ENCODE assay signal across 15 cellular contexts in the genomic region with DNA sequence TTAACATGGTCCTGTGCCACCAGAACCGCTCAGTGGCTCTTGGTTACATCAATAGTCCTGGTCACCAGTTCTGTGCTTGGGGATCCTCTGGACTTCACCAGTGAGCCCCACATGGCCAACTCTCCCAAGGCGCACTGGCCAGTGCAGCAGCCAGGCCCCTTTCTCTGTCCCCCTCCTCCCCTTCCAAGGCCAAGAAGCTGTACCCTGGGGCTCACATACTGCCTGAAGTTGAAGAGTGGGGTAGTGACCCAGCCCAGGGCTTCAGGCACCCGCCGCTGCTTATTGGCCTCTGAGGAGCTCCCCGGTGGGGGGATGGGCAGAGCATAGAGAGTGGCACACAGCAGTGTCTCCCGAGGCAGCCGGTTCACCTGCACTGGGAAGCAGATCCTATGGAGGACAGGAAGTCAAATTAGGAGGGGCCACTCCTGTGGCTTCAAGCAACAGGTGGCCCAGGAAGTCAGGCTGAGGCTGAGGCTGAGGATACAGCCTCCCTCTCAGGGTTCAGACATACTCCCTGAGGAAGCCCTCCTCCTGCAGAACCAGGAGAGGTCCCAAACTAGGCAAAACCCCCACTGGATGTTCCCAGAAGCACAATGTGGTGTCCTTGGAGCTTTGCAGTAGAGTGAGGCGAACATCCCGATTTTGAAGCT. TPM values are rescaled to one million over a fixed set of nuclear protein-coding genes. Genes with fewer than 3 reads are reported as not detected.
DNase-seq lines count a peak whose midpoint lies in the region; ATAC-seq and TF ChIP-seq lines count a peak whose summit lies in the region.
"Had no signal": no experiment of that assay in that cellular context is flagged by ENCODE, and none has a peak within 500 bp of the region (broad histone marks: within the 10 kb centered on the region; RNA-seq: fewer than 3 reads in every experiment).

No MANE protein-coding gene starts in this region.

- CTCF ChIA-PET in HEK293 (lab: Yijun Ruan, JAX): interaction anchor here (0.7 to 10.8 kb wide), 7 partner anchors 13 to 357 kb away, joined by 3 to 314 read pairs (median 3); a partner anchor contains a TSS

- no peaks in the 10 kb centered on the region for H3K27me3 ChIP-seq in CD4-positive, CD25-positive, alpha-beta regulatory T cell (ENCODE audit: control insufficient read depth, insufficient read depth, low read length)
- H3K27me3 ChIP-seq in esophagus (ENCODE audit: control insufficient read depth in 1 of 2, insufficient read depth in 2 of 2, low read length in 2 of 2) (no peaks in the 10 kb centered on the region), skeletal muscle tissue (ENCODE audit: control insufficient read depth in 3 of 3, insufficient read depth in 3 of 3, low read length in 3 of 3) (no peaks in the 10 kb centered on the region)
- H3K27me3 ChIP-seq: upper lobe of right lung had no signal

- H3K27ac ChIP-seq in CD4-positive, CD25-positive, alpha-beta regulatory T cell (ENCODE audit: insufficient read depth, low read length, poor library complexity, severe bottlenecking): peak overlapping the region; percentile 34
- no peak overlapping the region for H3K27ac ChIP-seq in HEK293 (ENCODE audit: extremely low read depth, low read depth, low read length)
- peak overlapping the region; percentile 86 to 97 for H3K27ac ChIP-seq in esophagus (ENCODE audit: low read depth in 2 of 2, low read length in 1 of 2)
- H3K27ac ChIP-seq in skeletal muscle tissue (ENCODE audit: low read depth, low read length): peak overlapping the region; percentile 96

- peaks cover 24% of the 10 kb centered on the region for H3K4me1 ChIP-seq in CD4-positive, CD25-positive, alpha-beta regulatory T cell (ENCODE audit: control insufficient read depth, insufficient read depth, low read length, poor library complexity, severe bottlenecking)
- H3K4me1 ChIP-seq in HEK293 (ENCODE audit: control insufficient read depth, insufficient read depth, low read length) (peaks cover 3% of the 10 kb centered on the region; the same call in 1 of the 2 replicates), esophagus (ENCODE audit: control insufficient read depth in 2 of 2, insufficient read depth in 2 of 2, low read length in 1 of 2) (peaks cover 2 to 27% of the 10 kb centered on the region in 2 donors), skeletal muscle tissue (ENCODE audit: control insufficient read depth in 3 of 3, insufficient read depth in 3 of 3, low read length in 3 of 3) (peaks cover 64 to 77% (median 67%) of the 10 kb centered on the region in 3 donors)

- TF ChIP-seq CTCF in HEK293 (tag by site-specific recombination; IDR thresholded peaks at IDR 0.05): no peak

- POLR2A ChIA-PET in HEK293 (lab: Yijun Ruan, JAX): no interaction called here

- H3K9ac ChIP-seq in skeletal muscle tissue (ENCODE audit: low read depth in 1 of 3, low read length in 3 of 3): peak overlapping the region; percentile 79 to 94 (median 90)

- no peak overlapping the region for H3K4me3 ChIP-seq in CD4-positive, CD25-positive, alpha-beta regulatory T cell (ENCODE audit: low read depth, low read length)
- H3K4me3 ChIP-seq in HEK293 (ENCODE audit: low read depth, low read length): no peak overlapping the region
- no peak overlapping the region for H3K4me3 ChIP-seq in esophagus (ENCODE audit: low read depth in 1 of 2, low read length in 2 of 2)
- H3K4me3 ChIP-seq in skeletal muscle tissue (ENCODE audit: low read length in 3 of 3): peak overlapping the region; percentile 61 to 85 (median 77)
- H3K4me3 ChIP-seq: upper lobe of right lung had no signal

- H3K27me3 Mint-ChIP-seq in CD4-positive, CD25-positive, alpha-beta regulatory T cell: no peaks in the 10 kb centered on the region
- H3K27me3 Mint-ChIP-seq: dendritic cell treated with granulocyte-macrophage colony-stimulating factor and Interleukin-4, amounts not matched to agents 40 ng/mL and 50 ng/mL, for 4 days had no signal

- no peaks in the 10 kb centered on the region for H3K9me3 ChIP-seq in CD4-positive, CD25-positive, alpha-beta regulatory T cell (ENCODE audit: control insufficient read depth in 2 of 2, low read length in 2 of 2)
- H3K9me3 ChIP-seq in HEK293 (ENCODE audit: control insufficient read depth, insufficient read depth, low read depth, low read length) (no peaks in the 10 kb centered on the region), esophagus (ENCODE audit: control insufficient read depth in 2 of 2, insufficient read depth in 1 of 2, low read depth in 1 of 2, low read length in 1 of 2) (no peaks in the 10 kb centered on the region), skeletal muscle tissue (ENCODE audit: control insufficient read depth in 3 of 3, low read length in 3 of 3) (no peaks in the 10 kb centered on the region)
- H3K9me3 ChIP-seq: upper lobe of right lung had no signal

- peaks cover 9 to 30% (median 23%) of the 10 kb centered on the region in 4 donors for H3K4me1 Mint-ChIP-seq in CD4-positive, CD25-positive, alpha-beta regulatory T cell

- WGBS in esophagus, 2 donors: 73 to 82% methylated on average over 9 of the region's 9 CpGs

- ATAC-seq in CD4-positive, CD25-positive, alpha-beta regulatory T cell (ENCODE audit: low read depth in 2 of 2): no peak
- no peak for ATAC-seq in GM19324 (IDR thresholded peaks at IDR 0.05; ENCODE audit: low FRiP score, unreplicated experiment)
- no peak for ATAC-seq in GM21360 (IDR thresholded peaks at IDR 0.05; ENCODE audit: unreplicated experiment)

- H3K27ac Mint-ChIP-seq in CD4-positive, CD25-positive, alpha-beta regulatory T cell: peak overlapping the region; percentile 8 to 83 (median 81)
- H3K27ac Mint-ChIP-seq: dendritic cell treated with granulocyte-macrophage colony-stimulating factor and Interleukin-4, amounts not matched to agents 40 ng/mL and 50 ng/mL, for 4 days had no signal

- H3K36me3 Mint-ChIP-seq in CD4-positive, CD25-positive, alpha-beta regulatory T cell: peaks cover 14% of the 10 kb centered on the region

- DNase-seq in CD4-positive, CD25-positive, alpha-beta regulatory T cell: no peak
- DNase-seq in activated CD8-positive, alpha-beta memory T cell treated with anti-CD3 and anti-CD28 coated beads, Interleukin-2, amount 50 U/mL, for 4 hours: no peak
- DNase-seq: activated gamma-delta T cell treated with Interleukin-2 at 50 U/mL for 16 hours; KBM-7; NCI-H1105; NCI-H446; retina; stimulated activated CD4-positive, alpha-beta T cell treated with anti-CD3 and anti-CD28 coated beads, Interleukin-2, amount 100 ng/mL, for 24 hours; upper lobe of right lung had no signal

- no peak overlapping the region for H3K4me3 Mint-ChIP-seq in CD4-positive, CD25-positive, alpha-beta regulatory T cell
- H3K4me3 Mint-ChIP-seq: dendritic cell treated with granulocyte-macrophage colony-stimulating factor and Interleukin-4, amounts not matched to agents 40 ng/mL and 50 ng/mL, for 4 days had no signal

- H3K36me3 ChIP-seq in CD4-positive, CD25-positive, alpha-beta regulatory T cell (ENCODE audit: control insufficient read depth, insufficient read depth, low read length): peaks cover 2% of the 10 kb centered on the region
- peaks cover 5 to 6% of the 10 kb centered on the region in 2 experiments; a peak in 2 of 3 replicates for H3K36me3 ChIP-seq in HEK293 (ENCODE audit: control insufficient read depth in 2 of 2, insufficient read depth in 1 of 2, low read length in 2 of 2)
- peaks cover 3 to 28% of the 10 kb centered on the region in 2 donors for H3K36me3 ChIP-seq in esophagus (ENCODE audit: control insufficient read depth in 2 of 2, insufficient read depth in 2 of 2, low read length in 1 of 2)
- H3K36me3 ChIP-seq in skeletal muscle tissue (ENCODE audit: control insufficient read depth in 3 of 3, insufficient read depth in 3 of 3, low read length in 3 of 3): peaks cover 26 to 53% (median 39%) of the 10 kb centered on the region in 3 donors

- no peaks in the 10 kb centered on the region for H3K9me3 Mint-ChIP-seq in CD4-positive, CD25-positive, alpha-beta regulatory T cell
- H3K9me3 Mint-ChIP-seq: dendritic cell treated with granulocyte-macrophage colony-stimulating factor and Interleukin-4, amounts not matched to agents 40 ng/mL and 50 ng/mL, for 4 days had no signal

TF ChIP-seq in HEK293, 187 proteins besides CTCF, POLR2A, EP300 and RAD21 (continues in another document):
- TF ChIP-seq HOXD13 (CRISPR knock-in tag; IDR thresholded peaks at IDR 0.05; ENCODE audit: borderline replicate concordance) (no peak), ZNF214 (tag by site-specific recombination; IDR thresholded peaks at IDR 0.05; ENCODE audit: borderline replicate concordance) (no peak), SCRT1 (tag by site-specific recombination; IDR thresholded peaks at IDR 0.05; ENCODE audit: borderline replicate concordance) (peak; percentile 86), ZNF132 (tag by site-specific recombination; IDR thresholded peaks at IDR 0.05; ENCODE audit: borderline replicate concordance) (no peak), ZNF157 (tag by site-specific recombination; IDR thresholded peaks at IDR 0.05) (no peak), ZBTB1 (tag by site-specific recombination; IDR thresholded peaks at IDR 0.05) (no peak), TRIM28 (IDR thresholded peaks at IDR 0.05; ENCODE audit: borderline replicate concordance, low read length) (no peak), ZNF155 (tag by site-specific recombination; IDR thresholded peaks at IDR 0.05) (no peak), SP7 (tag by site-specific recombination; IDR thresholded peaks at IDR 0.05) (no peak)
- TF ChIP-seq, protein P1, sequence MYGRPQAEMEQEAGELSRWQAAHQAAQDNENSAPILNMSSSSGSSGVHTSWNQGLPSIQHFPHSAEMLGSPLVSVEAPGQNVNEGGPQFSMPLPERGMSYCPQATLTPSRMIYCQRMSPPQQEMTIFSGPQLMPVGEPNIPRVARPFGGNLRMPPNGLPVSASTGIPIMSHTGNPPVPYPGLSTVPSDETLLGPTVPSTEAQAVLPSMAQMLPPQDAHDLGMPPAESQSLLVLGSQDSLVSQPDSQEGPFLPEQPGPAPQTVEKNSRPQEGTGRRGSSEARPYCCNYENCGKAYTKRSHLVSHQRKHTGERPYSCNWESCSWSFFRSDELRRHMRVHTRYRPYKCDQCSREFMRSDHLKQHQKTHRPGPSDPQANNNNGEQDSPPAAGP (tag by site-specific recombination; IDR thresholded peaks at IDR 0.05): no peak

RNA-seq across cellular contexts. Expression of a gene that starts 38.1 kb away (rescaled TPM):
- 239 TPM for total RNA-seq in CD4-positive, CD25-positive, alpha-beta regulatory T cell
- polyA plus RNA-seq in CD4-positive, CD25-positive, alpha-beta regulatory T cell: 10 to 100 TPM; 13.2 to 24.2 (median 21.1) TPM
- 10 to 100 TPM; 14.1 to 15.7 TPM for polyA plus RNA-seq in esophagus
- 30.3 TPM for total RNA-seq in skeletal muscle tissue

RNA-seq across cellular contexts. Expression of a gene that starts 44.8 kb away (rescaled TPM):
- total RNA-seq in CD4-positive, CD25-positive, alpha-beta regulatory T cell: 39.5 TPM
- 1 to 10 TPM in 3 of 4 donors, under 1 TPM in 1; 0.90 to 2.2 (median 1.5) TPM for polyA plus RNA-seq in CD4-positive, CD25-positive, alpha-beta regulatory T cell
- polyA plus RNA-seq in esophagus: 10 to 100 TPM in 1 of 2 donors, 1 to 10 TPM in 1; 7.8 to 14.2 TPM
- total RNA-seq in skeletal muscle tissue: 31.8 TPM

Comparison
In these comparisons a context has a peak if more than half of its experiments do, and no peak if none do; other contexts are left out.
1. H3K4me3 ChIP-seq: peak in skeletal muscle tissue (3 of 3); none in CD4-positive, CD25-positive, alpha-beta regulatory T cell (single experiment), HEK293 (single experiment) and esophagus (0 of 2).